ENCODE assay signal across 25 cellular contexts in the genomic region with DNA sequence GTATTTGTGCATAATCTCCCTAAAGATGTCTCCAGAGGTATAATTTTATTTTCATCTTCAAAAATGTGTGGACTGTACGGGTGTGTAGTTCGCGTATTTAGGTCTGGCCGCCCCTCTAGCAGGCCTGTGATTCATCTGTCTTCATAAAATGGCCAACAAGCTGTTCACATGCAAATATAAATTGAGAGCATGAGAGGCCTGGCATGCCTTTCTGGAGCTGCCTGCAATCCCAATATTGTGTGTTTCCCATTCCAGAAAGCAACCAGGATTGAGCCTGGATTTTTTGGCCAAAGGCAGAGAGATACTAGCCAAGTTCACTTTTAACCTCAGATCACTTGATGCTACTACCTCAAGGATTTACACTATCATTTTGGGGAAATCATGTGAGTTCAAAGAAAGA.
DNase-seq lines count a peak whose midpoint lies in the region; ATAC-seq, FAIRE-seq and TF ChIP-seq lines count a peak whose summit lies in the region.
"Had no signal": no experiment of that assay in that cellular context is flagged by ENCODE, and none has a peak within 500 bp of the region (broad histone marks: within the 10 kb centered on the region; RNA-seq: fewer than 3 reads in every experiment).

No MANE protein-coding gene starts in this region.

- DNase-seq in DMS 273 (lab: John Stamatoyannopoulos, UW; ENCODE audit: unreplicated experiment) (peak; percentile 11), DMS 273 treated with DMSO at 0.1 percent for 48 hours (lab: John Stamatoyannopoulos, UW) (no peak), esophagus squamous epithelium (lab: John Stamatoyannopoulos, UW) (no peak), tibial nerve (ENCODE audit: low spot score in 2 of 2) (no peak), endothelial cell (ENCODE audit: low spot score) (no peak), HTR-8/SVneo (ENCODE audit: insufficient read length, low spot score) (no peak)
- no peak for DNase-seq in naive thymus-derived CD4-positive, alpha-beta T cell
- DNase-seq: activated CD8-positive, alpha-beta T cell treated with anti-CD3 and anti-CD28 coated beads for 36 hours; activated T-cell treated with anti-CD3 and anti-CD28 coated beads, Interleukin-2, amount 50 U/mL, for 48 hours; body of pancreas; dermis blood vessel endothelial cell; GDM1; left cardiac atrium; midbrain; NCI-H69; upper lobe of left lung had no signal

- intact Hi-C loops in esophagus squamous epithelium (cut with DNase I) = no loop called here
- intact Hi-C loops in naive thymus-derived CD4-positive, alpha-beta T cell (cut with micrococcal nuclease) = no loop called here

- H3K9me3 Mint-ChIP-seq in nephron (no peaks in the 10 kb centered on the region), endothelial cell (ENCODE audit: unreplicated experiment) (no peaks in the 10 kb centered on the region)
- H3K9me3 Mint-ChIP-seq in naive thymus-derived CD4-positive, alpha-beta T cell = no peaks in the 10 kb centered on the region
- H3K9me3 Mint-ChIP-seq: activated CD8-positive, alpha-beta T cell treated with anti-CD3 and anti-CD28 coated beads for 36 hours; stimulated activated effector memory CD8-positive, alpha-beta T cell treated with anti-CD3 and anti-CD28 coated beads, Interleukin-12 subunit alpha, Interleukin-12 subunit beta, amount 100 ng/mL, for 72 hours had no signal

- peaks cover 0 to 6% (median 0%) of the 10 kb centered on the region in 3 donors for H3K36me3 ChIP-seq in esophagus squamous epithelium
- H3K36me3 ChIP-seq in tibial nerve = no peaks in the 10 kb centered on the region
- H3K36me3 ChIP-seq in naive thymus-derived CD4-positive, alpha-beta T cell (ENCODE audit: control insufficient read depth in 2 of 3, insufficient read depth in 3 of 3, low read length in 3 of 3) = no peaks in the 10 kb centered on the region
- H3K36me3 ChIP-seq: BLaER1 treated with 17β-estradiol and CSF1 and Interleukin-3, amounts not matched to agents 10 nM and 100 nM; gastroesophageal sphincter; neutrophil; upper lobe of left lung had no signal

- no peak for ATAC-seq in naive thymus-derived CD4-positive, alpha-beta T cell
- ATAC-seq: activated CD8-positive, alpha-beta T cell treated with anti-CD3 and anti-CD28 coated beads for 36 hours; body of pancreas; gastroesophageal sphincter; HCT116; stimulated activated effector memory CD8-positive, alpha-beta T cell treated with anti-CD3 and anti-CD28 coated beads, Interleukin-12 subunit alpha, Interleukin-12 subunit beta, amount 100 ng/mL, for 72 hours had no signal

- peak overlapping the region; percentile 1 to 67 (median 39) for H3K27ac Mint-ChIP-seq in nephron
- no peak overlapping the region for H3K27ac Mint-ChIP-seq in naive thymus-derived CD4-positive, alpha-beta T cell
- H3K27ac Mint-ChIP-seq in endothelial cell (ENCODE audit: unreplicated experiment) = no peak overlapping the region
- H3K27ac Mint-ChIP-seq: activated CD8-positive, alpha-beta T cell treated with anti-CD3 and anti-CD28 coated beads for 36 hours; activated naive CD8-positive, alpha-beta T cell; stimulated activated effector memory CD8-positive, alpha-beta T cell treated with anti-CD3 and anti-CD28 coated beads, Interleukin-12 subunit alpha, Interleukin-12 subunit beta, amount 100 ng/mL, for 72 hours had no signal

- no peak for TF ChIP-seq POLR2A in esophagus squamous epithelium (IDR thresholded peaks at IDR 0.05)
- TF ChIP-seq POLR2A in tibial nerve (IDR thresholded peaks at IDR 0.05) = no peak

- H3K27me3 ChIP-seq in esophagus squamous epithelium = no peaks in the 10 kb centered on the region
- H3K27me3 ChIP-seq in tibial nerve = no peaks in the 10 kb centered on the region
- peaks cover 0 to 3% of the 10 kb centered on the region in 2 donors for H3K27me3 ChIP-seq in naive thymus-derived CD4-positive, alpha-beta T cell (ENCODE audit: control insufficient read depth in 2 of 2, insufficient read depth in 2 of 2, low read length in 2 of 2)
- H3K27me3 ChIP-seq: BLaER1 treated with 17β-estradiol and CSF1 and Interleukin-3, amounts not matched to agents 10 nM and 100 nM; body of pancreas; gastroesophageal sphincter; neutrophil; upper lobe of left lung had no signal

- H3K4me3 Mint-ChIP-seq in nephron (no peak overlapping the region), endothelial cell (ENCODE audit: unreplicated experiment) (no peak overlapping the region)
- H3K4me3 Mint-ChIP-seq in naive thymus-derived CD4-positive, alpha-beta T cell = no peak overlapping the region
- H3K4me3 Mint-ChIP-seq: activated CD8-positive, alpha-beta T cell treated with anti-CD3 and anti-CD28 coated beads for 36 hours; activated naive CD8-positive, alpha-beta T cell; stimulated activated effector memory CD8-positive, alpha-beta T cell treated with anti-CD3 and anti-CD28 coated beads, Interleukin-12 subunit alpha, Interleukin-12 subunit beta, amount 100 ng/mL, for 72 hours had no signal

- CTCF ChIA-PET in naive thymus-derived CD4-positive, alpha-beta T cell (lab: Charles Lee) = no interaction called here

- no peaks in the 10 kb centered on the region for H3K9me3 ChIP-seq in esophagus squamous epithelium
- no peaks in the 10 kb centered on the region for H3K9me3 ChIP-seq in tibial nerve
- no peaks in the 10 kb centered on the region for H3K9me3 ChIP-seq in naive thymus-derived CD4-positive, alpha-beta T cell (ENCODE audit: control insufficient read depth in 2 of 3, low read length in 3 of 3)
- H3K9me3 ChIP-seq: BLaER1 treated with 17β-estradiol and CSF1 and Interleukin-3, amounts not matched to agents 10 nM and 100 nM; body of pancreas; gastroesophageal sphincter; neutrophil; upper lobe of left lung had no signal

- WGBS in esophagus squamous epithelium, 2 donors = 61 to 80% methylated on average over 4 of the region's 4 CpGs
- WGBS in tibial nerve, 2 donors = 78 to 82% methylated on average over 4 of the region's 4 CpGs

- no peak for FAIRE-seq in HTR-8/SVneo (lab: Jason Lieb, UNC)
- FAIRE-seq: GM19239 had no signal

- H3K4me1 Mint-ChIP-seq in nephron (peaks cover 43% of the 10 kb centered on the region), endothelial cell (ENCODE audit: unreplicated experiment) (peaks cover 11% of the 10 kb centered on the region)
- H3K4me1 Mint-ChIP-seq in naive thymus-derived CD4-positive, alpha-beta T cell = no peaks in the 10 kb centered on the region

- H3K27ac ChIP-seq in esophagus squamous epithelium (peak overlapping the region in 3 of 4 donors; percentile 13 to 68 (median 56)), tibial nerve (peak overlapping the region in 3 of 4 donors; percentile 25 to 60 (median 44))
- H3K27ac ChIP-seq in naive thymus-derived CD4-positive, alpha-beta T cell (ENCODE audit: low read depth, low read length) = no peak overlapping the region
- H3K27ac ChIP-seq: 22Rv1; BLaER1 treated with 17β-estradiol and CSF1 and Interleukin-3, amounts not matched to agents 10 nM and 100 nM; body of pancreas; neutrophil; upper lobe of left lung had no signal

- POLR2A ChIA-PET in naive thymus-derived CD4-positive, alpha-beta T cell (lab: Charles Lee) = no interaction called here

- H3K36me3 Mint-ChIP-seq in nephron (ENCODE audit: low read depth) (peaks cover 9% of the 10 kb centered on the region), endothelial cell (ENCODE audit: low read depth, unreplicated experiment) (no peaks in the 10 kb centered on the region)
- peaks cover 0 to 11% (median 0%) of the 10 kb centered on the region in 5 donors for H3K36me3 Mint-ChIP-seq in naive thymus-derived CD4-positive, alpha-beta T cell
- H3K36me3 Mint-ChIP-seq: activated naive CD8-positive, alpha-beta T cell had no signal

- TF ChIP-seq CTCF in esophagus squamous epithelium (IDR thresholded peaks at IDR 0.05) (no peak), nephron (IDR thresholded peaks at IDR 0.05; ENCODE audit: unreplicated experiment in 3 of 3) (no peak), tibial nerve (IDR thresholded peaks at IDR 0.05) (no peak), endothelial cell (IDR thresholded peaks at IDR 0.05; ENCODE audit: unreplicated experiment) (no peak)

- H3K4me1 ChIP-seq in esophagus squamous epithelium (peaks cover 0 to 24% (median 0%) of the 10 kb centered on the region in 3 donors), tibial nerve (peaks cover 0 to 64% (median 8%) of the 10 kb centered on the region in 4 donors)
- H3K4me1 ChIP-seq in naive thymus-derived CD4-positive, alpha-beta T cell (ENCODE audit: control insufficient read depth in 2 of 2, insufficient read depth in 2 of 2, low read length in 2 of 2) = no peaks in the 10 kb centered on the region
- H3K4me1 ChIP-seq: body of pancreas had no signal

- no peak overlapping the region for H3K4me3 ChIP-seq in esophagus squamous epithelium
- H3K4me3 ChIP-seq in tibial nerve = no peak overlapping the region
- H3K4me3 ChIP-seq in naive thymus-derived CD4-positive, alpha-beta T cell (ENCODE audit: low read length) = no peak overlapping the region
- H3K4me3 ChIP-seq: BLaER1 treated with 17β-estradiol and CSF1 and Interleukin-3, amounts not matched to agents 10 nM and 100 nM; body of pancreas; gastroesophageal sphincter; upper lobe of left lung had no signal

- TF ChIP-seq EP300 in tibial nerve (IDR thresholded peaks at IDR 0.05) = no peak

- H3K27me3 Mint-ChIP-seq in nephron (ENCODE audit: low read depth) = no peaks in the 10 kb centered on the region
- peaks cover 0 to 3% (median 0%) of the 10 kb centered on the region in 5 donors for H3K27me3 Mint-ChIP-seq in naive thymus-derived CD4-positive, alpha-beta T cell
- H3K27me3 Mint-ChIP-seq in endothelial cell (ENCODE audit: unreplicated experiment) = no peaks in the 10 kb centered on the region
- H3K27me3 Mint-ChIP-seq: activated CD8-positive, alpha-beta T cell treated with anti-CD3 and anti-CD28 coated beads for 36 hours; activated naive CD8-positive, alpha-beta T cell had no signal

Comparison
In these comparisons a context has a peak if more than half of its experiments do, and no peak if none do; other contexts are left out.
1. H3K27ac Mint-ChIP-seq: peak in nephron (3 of 3); none in naive thymus-derived CD4-positive, alpha-beta T cell (0 of 9) and endothelial cell (single experiment).